In genomic region chr14:93752980-93753561, GRCh38 we compare ENCODE assay signal across 20 cellular contexts. TPM values are rescaled to one million over a fixed set of nuclear protein-coding genes. Genes with fewer than 3 reads are reported as not detected.
DNase-seq lines count a peak whose midpoint lies in the region; ATAC-seq and TF ChIP-seq lines count a peak whose summit lies in the region.
"Had no signal": no experiment of that assay in that cellular context is flagged by ENCODE, and none has a peak within 500 bp of the region (broad histone marks: within the 10 kb centered on the region; RNA-seq: fewer than 3 reads in every experiment).

No MANE protein-coding gene starts in this region.

- H3K27me3 Mint-ChIP-seq in MCF 10A (ENCODE audit: insufficient read depth, unreplicated experiment), result no peaks in the 10 kb centered on the region
- peaks cover 0 to 2% (median 0%) of the 10 kb centered on the region in 3 donors for H3K27me3 Mint-ChIP-seq in immature natural killer cell (ENCODE audit: low read depth in 3 of 3)
- H3K27me3 Mint-ChIP-seq: activated CD4-positive, alpha-beta T cell treated with anti-CD3 and anti-CD28 coated beads, Interleukin-2, amount 10 ng/mL, durations not matched to agents 7 days and 5 days; progenitor cell of endocrine pancreas had no signal

- WGBS in transverse colon (ENCODE audit: low coverage in 1 of 2), 2 donors, result 47% methylated on average over 3 of the region's 4 CpGs; no CpG with 5 or more reads in 1 of the 2 donors

- H3K36me3 ChIP-seq in breast epithelium (no peaks in the 10 kb centered on the region), cardiac muscle cell (no peaks in the 10 kb centered on the region), transverse colon (no peaks in the 10 kb centered on the region)

- no peak for ATAC-seq in GM21528 (IDR thresholded peaks at IDR 0.05; ENCODE audit: low FRiP score, unreplicated experiment)
- ATAC-seq: foreskin keratinocyte had no signal

- H3K4me3 ChIP-seq in breast epithelium (no peak overlapping the region), cardiac muscle cell (no peak overlapping the region), transverse colon (no peak overlapping the region)
- H3K4me3 ChIP-seq: coronary artery had no signal

- CTCF ChIA-PET in MCF 10A (lab: Yijun Ruan, JAX), result no interaction called here

- peak; percentile 2 for TF ChIP-seq EP300 in transverse colon (IDR thresholded peaks at IDR 0.05; ENCODE audit: low read depth)

- peak in 1 of 2 donors; percentile 61 for DNase-seq in breast epithelium (ENCODE audit: low spot score in 2 of 2)
- DNase-seq in MCF 10A (ENCODE audit: unreplicated experiment), result no peak
- DNase-seq in cardiac muscle cell (ENCODE audit: low read depth in 1 of 2, low spot score in 1 of 2), result no peak
- peak; percentile 21 to 97 (median 86) for DNase-seq in nucleus accumbens (lab: John Stamatoyannopoulos, UW)
- no peak for DNase-seq in transverse colon
- no peak for DNase-seq in immature natural killer cell
- no peak for DNase-seq in stimulated activated CD4-positive, alpha-beta T cell treated with anti-CD3 and anti-CD28 coated beads, Interleukin-2, amount 100 ng/mL, for 48 hours
- DNase-seq: activated CD4-positive, alpha-beta T cell treated with anti-CD3 and anti-CD28 coated beads, Interleukin-2, amount 10 ng/mL, durations not matched to agents 7 days and 5 days; activated CD8-positive, alpha-beta memory T cell treated with anti-CD3 and anti-CD28 coated beads, Interleukin-2, amount 50 U/mL, for 4 hours; activated gamma-delta T cell treated with Interleukin-2 at 50 U/mL for 16 hours; DMS79; foreskin keratinocyte; naive B cell; SW 1271; trophoblast cell had no signal

- H3K4me3 Mint-ChIP-seq in MCF 10A (ENCODE audit: unreplicated experiment) (no peak overlapping the region), immature natural killer cell (no peak overlapping the region)
- H3K4me3 Mint-ChIP-seq: activated CD4-positive, alpha-beta T cell treated with anti-CD3 and anti-CD28 coated beads, Interleukin-2, amount 10 ng/mL, durations not matched to agents 7 days and 5 days; CD14-positive monocyte; naive B cell had no signal

- H3K4me1 Mint-ChIP-seq in MCF 10A (ENCODE audit: insufficient read depth, unreplicated experiment), result no peaks in the 10 kb centered on the region
- H3K4me1 Mint-ChIP-seq in immature natural killer cell, result no peaks in the 10 kb centered on the region
- H3K4me1 Mint-ChIP-seq: activated CD4-positive, alpha-beta T cell treated with anti-CD3 and anti-CD28 coated beads, Interleukin-2, amount 10 ng/mL, durations not matched to agents 7 days and 5 days; CD14-positive monocyte; naive B cell had no signal

- TF ChIP-seq POLR2A in breast epithelium (IDR thresholded peaks at IDR 0.05) (no peak), transverse colon (IDR thresholded peaks at IDR 0.05) (no peak)

- H3K9me3 ChIP-seq in breast epithelium (no peaks in the 10 kb centered on the region), cardiac muscle cell (ENCODE audit: low read depth) (no peaks in the 10 kb centered on the region), transverse colon (no peaks in the 10 kb centered on the region)

- H3K27me3 ChIP-seq in breast epithelium (no peaks in the 10 kb centered on the region), cardiac muscle cell (no peaks in the 10 kb centered on the region), transverse colon (no peaks in the 10 kb centered on the region)
- H3K27me3 ChIP-seq: foreskin keratinocyte had no signal

- H3K9me3 Mint-ChIP-seq in MCF 10A (ENCODE audit: unreplicated experiment) (peaks cover 2% of the 10 kb centered on the region), immature natural killer cell (no peaks in the 10 kb centered on the region)
- H3K9me3 Mint-ChIP-seq: activated CD4-positive, alpha-beta T cell treated with anti-CD3 and anti-CD28 coated beads, Interleukin-2, amount 10 ng/mL, durations not matched to agents 7 days and 5 days had no signal

- in situ Hi-C loops in transverse colon (cut with MboI; ENCODE audit: low pct_ligation_motif_present in 1 of 4, low pct_unique_long_range_greater_than_20kb in 1 of 4, low sequenced_read_pairs in 3 of 4), result no loop called here

- H3K27ac ChIP-seq in breast epithelium (peak overlapping the region; percentile 26 to 38), cardiac muscle cell (peak overlapping the region; percentile 62), transverse colon (no peak overlapping the region)
- H3K27ac ChIP-seq: coronary artery, foreskin keratinocyte had no signal

- no TSS peak for BruUV-seq in MCF 10A (replicated peaks; lab: Mats Ljungman, UMichigan)

- TF ChIP-seq CTCF in breast epithelium (IDR thresholded peaks at IDR 0.05) (no peak), MCF 10A (IDR thresholded peaks at IDR 0.05; ENCODE audit: unreplicated experiment) (no peak), cardiac muscle cell (IDR thresholded peaks at IDR 0.05; ENCODE audit: low read depth, low read length) (no peak), transverse colon (IDR thresholded peaks at IDR 0.05) (no peak)

- POLR2A ChIA-PET in MCF 10A (lab: Yijun Ruan, JAX), result interaction anchor here (0.6 kb wide), 1 partner anchor 183 kb away, joined by 3 read pairs; no protein-coding TSS in a partner anchor

- H3K36me3 Mint-ChIP-seq in MCF 10A (ENCODE audit: insufficient read depth, unreplicated experiment) (no peaks in the 10 kb centered on the region), immature natural killer cell (no peaks in the 10 kb centered on the region)
- H3K36me3 Mint-ChIP-seq: CD14-positive monocyte, naive B cell had no signal

- no peak overlapping the region for H3K27ac Mint-ChIP-seq in MCF 10A (ENCODE audit: low read depth, unreplicated experiment)
- no peak overlapping the region for H3K27ac Mint-ChIP-seq in immature natural killer cell
- H3K27ac Mint-ChIP-seq: activated CD4-positive, alpha-beta T cell treated with anti-CD3 and anti-CD28 coated beads, Interleukin-2, amount 10 ng/mL, durations not matched to agents 7 days and 5 days; naive B cell had no signal

- H3K4me1 ChIP-seq in breast epithelium (no peaks in the 10 kb centered on the region), cardiac muscle cell (ENCODE audit: low read depth) (peaks cover 44% of the 10 kb centered on the region), transverse colon (peaks cover 0 to 6% (median 0%) of the 10 kb centered on the region in 4 donors)
- H3K4me1 ChIP-seq: foreskin keratinocyte had no signal

- intact Hi-C loops in breast epithelium (cut with DNase I; ENCODE audit: low total_unique reads) (no loop called here), MCF 10A (cut with micrococcal nuclease) (no loop called here), transverse colon (cut with DNase I; ENCODE audit: low total_unique reads) (no loop called here)

RNA-seq across cellular contexts. Expression of gene PRIMA1, which starts 35.2 kb away (rescaled TPM):
- total RNA-seq in breast epithelium (1 to 10 TPM in 2 of 3 donors, under 1 TPM in 1; 0.98 to 2.1 (median 1.3) TPM), MCF 10A (2022) (0.07 TPM in 1 of 2 replicates, not detected in the other), cardiac muscle cell (2.6 and 5.7 TPM in 2 replicates), transverse colon (1 to 10 TPM; 3.0 to 8.2 (median 4.8) TPM)
- polyA plus RNA-seq in cardiac muscle cell (0.53 and 2.1 TPM in 2 replicates), immature natural killer cell (not detected)
- total RNA-seq: activated CD4-positive, alpha-beta T cell treated with anti-CD3 and anti-CD28 coated beads, Interleukin-2, amount 10 ng/mL, durations not matched to agents 7 days and 5 days; foreskin keratinocyte; lung microvascular endothelial cell had no signal
- polyA plus RNA-seq: CD14-positive monocyte, foreskin keratinocyte had no signal

Comparison
In these comparisons a context has a peak if more than half of its experiments do, and no peak if none do; other contexts are left out.
1. DNase-seq: peak in nucleus accumbens (56 of 56); none in MCF 10A (single experiment), cardiac muscle cell (0 of 2), transverse colon (single experiment), immature natural killer cell (0 of 3) and stimulated activated CD4-positive, alpha-beta T cell treated with anti-CD3 and anti-CD28 coated beads, Interleukin-2, amount 100 ng/mL, for 48 hours (0 of 2).
2. H3K27ac ChIP-seq: peak in breast epithelium (2 of 2) and cardiac muscle cell (single experiment); none in transverse colon (0 of 4).